In genomic region chr5:160289721-160290120, GRCh38 we compare ENCODE assay signal across 14 cellular contexts. TPM values are rescaled to one million over a fixed set of nuclear protein-coding genes. Genes with fewer than 3 reads are reported as not detected.
DNase-seq lines count a peak whose midpoint lies in the region; ATAC-seq and TF ChIP-seq lines count a peak whose summit lies in the region.
"Had no signal": no experiment of that assay in that cellular context is flagged by ENCODE, and none has a peak within 500 bp of the region (broad histone marks: within the 10 kb centered on the region; RNA-seq: fewer than 3 reads in every experiment).

No MANE protein-coding gene starts in this region.

- H3K4me3 ChIP-seq in LNCaP clone FGC (ENCODE audit: low read depth, low read length) (no peak overlapping the region), mammary epithelial cell (replicated peaks in 1 of 3; ENCODE audit: insufficient read depth in 1 of 3, low read depth in 2 of 3, low read length in 3 of 3) (no peak overlapping the region)
- H3K4me3 ChIP-seq: esophagus muscularis mucosa had no signal

- no peaks in the 10 kb centered on the region for H3K27me3 ChIP-seq in mammary epithelial cell (ENCODE audit: insufficient read depth, low read length)
- H3K27me3 ChIP-seq: esophagus muscularis mucosa had no signal

- H3K27ac ChIP-seq in mammary epithelial cell (ENCODE audit: insufficient read depth, low read depth, low read length), result peak overlapping the region; percentile 74
- H3K27ac ChIP-seq: esophagus muscularis mucosa, KMS-11 had no signal

- no peaks in the 10 kb centered on the region for H4K20me1 ChIP-seq in mammary epithelial cell (ENCODE audit: insufficient read depth, low read length)

- WGBS in mammary epithelial cell (ENCODE audit: low coverage, missing lambda C conversion rate), result 1% methylated on average over 7 of the region's 7 CpGs

- CTCF ChIA-PET in mammary epithelial cell (lab: Charles Lee; ENCODE audit: low non-redundant PET), result no interaction called here

- TF ChIP-seq CTCF in LNCaP clone FGC (IDR thresholded peaks at IDR 0.05; ENCODE audit: control insufficient read depth, extremely low read depth, insufficient read depth), result no peak
- peak in 1 of 2 donors; percentile 31 for TF ChIP-seq CTCF in mammary epithelial cell (conservative IDR thresholded peaks at IDR 0.05 in 1 of 2, IDR thresholded peaks at IDR 0.05 in 1 of 2; ENCODE audit: extremely low read depth in 1 of 2, insufficient read depth in 1 of 2, low read depth in 1 of 2, low read length in 2 of 2)
- TF ChIP-seq CTCF in mesothelial cell of epicardium (IDR thresholded peaks at IDR 0.05; ENCODE audit: unreplicated experiment), result no peak

- H3K4me2 ChIP-seq in mammary epithelial cell (ENCODE audit: insufficient read depth, low read depth, low read length), result peak overlapping the region; percentile 45
- H3K4me2 ChIP-seq: KMS-11 had no signal

- H3K36me3 ChIP-seq in mammary epithelial cell (ENCODE audit: insufficient read depth, low read length), result no peaks in the 10 kb centered on the region
- H3K36me3 ChIP-seq: esophagus muscularis mucosa had no signal

- H2AFZ ChIP-seq in mammary epithelial cell (ENCODE audit: low read depth, low read length), result peak overlapping the region; percentile 55

- in situ Hi-C loops in mammary epithelial cell (cut with MboI; ENCODE audit: low sequenced_read_pairs in 2 of 2), result no loop called here

- H3K4me1 ChIP-seq in mammary epithelial cell (ENCODE audit: insufficient read depth, low read length), result peaks cover 75% of the 10 kb centered on the region

- peak overlapping the region; percentile 58 for H3K27ac Mint-ChIP-seq in mesothelial cell of epicardium
- H3K27ac Mint-ChIP-seq: activated naive CD8-positive, alpha-beta T cell; stimulated activated naive CD8-positive, alpha-beta T cell treated with anti-CD3 and anti-CD28 coated beads, Interleukin-15, amount 100 ng/mL, for 72 hours had no signal

- peak overlapping the region; percentile 24 for H3K9ac ChIP-seq in mammary epithelial cell (ENCODE audit: insufficient read depth, low read length)
- H3K9ac ChIP-seq: KMS-11 had no signal

- peaks cover 70% of the 10 kb centered on the region for H3K79me2 ChIP-seq in mammary epithelial cell (ENCODE audit: insufficient read depth, low read length)

- dilution Hi-C loops in mammary epithelial cell (cut with HindIII; ENCODE audit: low sequenced_read_pairs), result loop anchor here (5.0 kb wide), 1 partner anchor 38 kb away; no protein-coding TSS in a partner anchor

- no peaks in the 10 kb centered on the region for H3K27me3 Mint-ChIP-seq in mesothelial cell of epicardium (ENCODE audit: low read depth)
- H3K27me3 Mint-ChIP-seq: activated naive CD8-positive, alpha-beta T cell; stimulated activated naive CD8-positive, alpha-beta T cell treated with anti-CD3 and anti-CD28 coated beads, Interleukin-15, amount 100 ng/mL, for 72 hours had no signal

- no peaks in the 10 kb centered on the region for H3K36me3 Mint-ChIP-seq in mesothelial cell of epicardium
- H3K36me3 Mint-ChIP-seq: activated naive CD8-positive, alpha-beta T cell had no signal

- H3K9me3 ChIP-seq in mammary epithelial cell (replicated peaks; ENCODE audit: insufficient read depth, low read length), result no peaks in the 10 kb centered on the region
- H3K9me3 ChIP-seq: esophagus muscularis mucosa had no signal

- no peaks in the 10 kb centered on the region for H3K9me3 Mint-ChIP-seq in mesothelial cell of epicardium
- H3K9me3 Mint-ChIP-seq: stimulated activated naive CD8-positive, alpha-beta T cell treated with anti-CD3 and anti-CD28 coated beads, Interleukin-15, amount 100 ng/mL, for 72 hours had no signal

- no TSS peak for BruUV-seq in mammary epithelial cell (replicated peaks; lab: Mats Ljungman, UMichigan)

- DNase-seq in DMS53 treated with DMSO at 0.1 percent for 48 hours (lab: John Stamatoyannopoulos, UW; ENCODE audit: unreplicated experiment) (peak; percentile 83), LNCaP clone FGC (ENCODE audit: low read depth) (peak; percentile 30), mammary epithelial cell (peak; percentile 77), mesothelial cell of epicardium (ENCODE audit: low spot score in 2 of 2, unreplicated experiment in 2 of 2) (no peak), NCI-H345 treated with DMSO at 0.1 percent for 48 hours (lab: John Stamatoyannopoulos, UW; ENCODE audit: unreplicated experiment) (no peak), AML-193 (lab: John Stamatoyannopoulos, UW) (no peak)
- DNase-seq: NCI-H345; stimulated activated naive CD8-positive, alpha-beta T cell treated with anti-CD3 and anti-CD28 coated beads, Interleukin-15, amount 100 ng/mL, for 72 hours; T-helper 9 cell had no signal

- intact Hi-C loops in mammary epithelial cell (cut with micrococcal nuclease), result loop anchor here (1.0 to 5.0 kb wide), 4 partner anchors 21 to 90 kb away; no protein-coding TSS in a partner anchor

- ATAC-seq in GM21619 (IDR thresholded peaks at IDR 0.05; ENCODE audit: unreplicated experiment) (no peak), HG03354 (IDR thresholded peaks at IDR 0.05; ENCODE audit: poor library complexity, severe bottlenecking, unreplicated experiment) (no peak)
- ATAC-seq: stimulated activated naive CD8-positive, alpha-beta T cell treated with anti-CD3 and anti-CD28 coated beads, Interleukin-15, amount 100 ng/mL, for 72 hours had no signal

- H3K4me3 Mint-ChIP-seq in mesothelial cell of epicardium, result no peak overlapping the region
- H3K4me3 Mint-ChIP-seq: activated naive CD8-positive, alpha-beta T cell; stimulated activated naive CD8-positive, alpha-beta T cell treated with anti-CD3 and anti-CD28 coated beads, Interleukin-15, amount 100 ng/mL, for 72 hours had no signal

- peaks cover 21% of the 10 kb centered on the region for H3K4me1 Mint-ChIP-seq in mesothelial cell of epicardium
- H3K4me1 Mint-ChIP-seq: stimulated activated naive CD8-positive, alpha-beta T cell treated with anti-CD3 and anti-CD28 coated beads, Interleukin-15, amount 100 ng/mL, for 72 hours had no signal

RNA-seq across cellular contexts. Expression of gene CCNJL, which starts 22.6 kb away (rescaled TPM):
- total RNA-seq in mammary epithelial cell (10 to 100 TPM; 13.7 to 17.0 TPM), mesothelial cell of epicardium (8.2 to 9.7 TPM (median 8.9 TPM) in 3 replicates)
- 16.1 TPM for polyA plus RNA-seq in mammary epithelial cell
- 10.4 TPM for polyA minus RNA-seq in mammary epithelial cell

Comparison
In these comparisons a context has a peak if more than half of its experiments do, and no peak if none do; other contexts are left out.
1. DNase-seq: peak in DMS53 treated with DMSO at 0.1 percent for 48 hours (single experiment), LNCaP clone FGC (single experiment) and mammary epithelial cell (single experiment); none in mesothelial cell of epicardium (0 of 2), NCI-H345 treated with DMSO at 0.1 percent for 48 hours (single experiment) and AML-193 (0 of 2).